ENCODE assay signal across 12 cellular contexts in genomic region chr5:1827410-1828397, GRCh38. TPM values are rescaled to one million over a fixed set of nuclear protein-coding genes. Genes with fewer than 3 reads are reported as not detected.
A peak's percentile ranks its signal among the peaks of the same experiment; 100 is the strongest.
DNase-seq lines count a peak whose midpoint lies in the region; ATAC-seq lines count a peak whose summit lies in the region.
"Had no signal": no experiment of that assay in that cellular context is flagged by ENCODE, and none has a peak within 500 bp of the region (broad histone marks: within the 10 kb centered on the region; RNA-seq: fewer than 3 reads in every experiment).

No MANE protein-coding gene starts in this region.

- ATAC-seq in GM18517 (IDR thresholded peaks at IDR 0.05; ENCODE audit: unreplicated experiment) = peak; percentile 82
- ATAC-seq in HG03175 (IDR thresholded peaks at IDR 0.05; ENCODE audit: unreplicated experiment) = peak; percentile 70
- ATAC-seq in activated naive CD8-positive, alpha-beta T cell treated with anti-CD3 and anti-CD28 coated beads, Interleukin-2, amount 50 U/mL, for 24 hours = peak; percentile 17
- ATAC-seq in naive thymus-derived CD4-positive, alpha-beta T cell = peak; percentile 80

- H3K36me3 Mint-ChIP-seq in activated naive CD8-positive, alpha-beta T cell treated with anti-CD3 and anti-CD28 coated beads, Interleukin-2, amount 50 U/mL, for 24 hours (ENCODE audit: low read depth) = no peaks in the 10 kb centered on the region
- H3K36me3 Mint-ChIP-seq in naive thymus-derived CD4-positive, alpha-beta T cell = peaks cover 0 to 16% (median 0%) of the 10 kb centered on the region in 5 donors

- H3K4me1 ChIP-seq in naive thymus-derived CD4-positive, alpha-beta T cell (ENCODE audit: control insufficient read depth in 2 of 2, insufficient read depth in 2 of 2, low read length in 2 of 2) = no peaks in the 10 kb centered on the region
- H3K4me1 ChIP-seq in HAP-1 = no peaks in the 10 kb centered on the region
- H3K4me1 ChIP-seq: vagina had no signal

- H3K9me3 ChIP-seq in naive thymus-derived CD4-positive, alpha-beta T cell (ENCODE audit: control insufficient read depth in 2 of 3, low read length in 3 of 3) = no peaks in the 10 kb centered on the region
- no peaks in the 10 kb centered on the region for H3K9me3 ChIP-seq in HAP-1
- H3K9me3 ChIP-seq: vagina had no signal

- CTCF ChIA-PET in naive thymus-derived CD4-positive, alpha-beta T cell (lab: Charles Lee) = no interaction called here

- no peaks in the 10 kb centered on the region for H3K27me3 ChIP-seq in naive thymus-derived CD4-positive, alpha-beta T cell (ENCODE audit: control insufficient read depth in 2 of 2, insufficient read depth in 2 of 2, low read length in 2 of 2)
- no peaks in the 10 kb centered on the region for H3K27me3 ChIP-seq in HAP-1 (ENCODE audit: low read depth)
- H3K27me3 ChIP-seq: vagina had no signal

- no peak overlapping the region for H3K4me3 ChIP-seq in naive thymus-derived CD4-positive, alpha-beta T cell (ENCODE audit: low read length)
- no peak overlapping the region for H3K4me3 ChIP-seq in HAP-1
- H3K4me3 ChIP-seq: vagina had no signal

- in situ Hi-C loops in HAP-1 (cut with MboI; ENCODE audit: low sequenced_read_pairs) = no loop called here

- no peak overlapping the region for H3K27ac Mint-ChIP-seq in activated naive CD8-positive, alpha-beta T cell treated with anti-CD3 and anti-CD28 coated beads, Interleukin-2, amount 50 U/mL, for 24 hours
- no peak overlapping the region for H3K27ac Mint-ChIP-seq in naive thymus-derived CD4-positive, alpha-beta T cell

- intact Hi-C loops in naive thymus-derived CD4-positive, alpha-beta T cell (cut with micrococcal nuclease) = no loop called here

- no peak overlapping the region for H3K4me3 Mint-ChIP-seq in activated naive CD8-positive, alpha-beta T cell treated with anti-CD3 and anti-CD28 coated beads, Interleukin-2, amount 50 U/mL, for 24 hours
- H3K4me3 Mint-ChIP-seq in naive thymus-derived CD4-positive, alpha-beta T cell = peak overlapping the region in 4 of 10 donors; percentile 15 to 71 (median 43)

- no peaks in the 10 kb centered on the region for H3K27me3 Mint-ChIP-seq in activated naive CD8-positive, alpha-beta T cell treated with anti-CD3 and anti-CD28 coated beads, Interleukin-2, amount 50 U/mL, for 24 hours
- peaks cover 0 to 3% (median 0%) of the 10 kb centered on the region in 5 donors for H3K27me3 Mint-ChIP-seq in naive thymus-derived CD4-positive, alpha-beta T cell

- DNase-seq in activated naive CD8-positive, alpha-beta T cell treated with anti-CD3 and anti-CD28 coated beads, Interleukin-2, amount 50 U/mL, for 24 hours = no peak
- DNase-seq in naive thymus-derived CD4-positive, alpha-beta T cell = peak in 7 of 9 donors; percentile 3 to 47 (median 19)
- DNase-seq in NCI-H2171 treated with DMSO at 0.1 percent for 48 hours (lab: John Stamatoyannopoulos, UW) (no peak), HAP-1 (ENCODE audit: low spot score in 2 of 2) (no peak), NCI-H2107 treated with DMSO at 0.1 percent for 48 hours (lab: John Stamatoyannopoulos, UW; ENCODE audit: unreplicated experiment) (no peak), GDM1 (lab: John Stamatoyannopoulos, UW) (no peak)
- DNase-seq: cerebellar nuclear complex, glutamatergic neuron had no signal

- no peak overlapping the region for H3K27ac ChIP-seq in naive thymus-derived CD4-positive, alpha-beta T cell (ENCODE audit: low read depth, low read length)
- H3K27ac ChIP-seq: vagina had no signal

- POLR2A ChIA-PET in naive thymus-derived CD4-positive, alpha-beta T cell (lab: Charles Lee) = interaction anchor here (1.3 kb wide), 1 partner anchor 27 kb away, joined by 4 read pairs; the partner anchor contains the start of gene MRPL36

- H3K36me3 ChIP-seq in naive thymus-derived CD4-positive, alpha-beta T cell (ENCODE audit: control insufficient read depth in 2 of 3, insufficient read depth in 3 of 3, low read length in 3 of 3) = peaks cover 0 to 8% (median 0%) of the 10 kb centered on the region in 3 experiments
- H3K36me3 ChIP-seq in HAP-1 (replicated peaks) = peaks cover 5% of the 10 kb centered on the region; the same call in 1 of the 2 replicates
- H3K36me3 ChIP-seq: vagina had no signal

- H3K9me3 Mint-ChIP-seq in activated naive CD8-positive, alpha-beta T cell treated with anti-CD3 and anti-CD28 coated beads, Interleukin-2, amount 50 U/mL, for 24 hours = no peaks in the 10 kb centered on the region
- no peaks in the 10 kb centered on the region for H3K9me3 Mint-ChIP-seq in naive thymus-derived CD4-positive, alpha-beta T cell

- no peaks in the 10 kb centered on the region for H3K4me1 Mint-ChIP-seq in activated naive CD8-positive, alpha-beta T cell treated with anti-CD3 and anti-CD28 coated beads, Interleukin-2, amount 50 U/mL, for 24 hours
- peaks cover 0 to 4% (median 0%) of the 10 kb centered on the region in 7 donors for H3K4me1 Mint-ChIP-seq in naive thymus-derived CD4-positive, alpha-beta T cell

RNA-seq across cellular contexts. Expression of gene NDUFS6, which starts 26.5 kb away (rescaled TPM):
- 10 to 100 TPM; 14.2 to 28.8 (median 15.4) TPM for total RNA-seq in naive thymus-derived CD4-positive, alpha-beta T cell
- 10 to 100 TPM; 55.3 to 61.7 TPM for polyA plus RNA-seq in naive thymus-derived CD4-positive, alpha-beta T cell

RNA-seq across cellular contexts. Expression of gene MRPL36, which starts 28.1 kb away (rescaled TPM):
- 10 to 100 TPM; 14.1 to 52.6 (median 26.8) TPM for total RNA-seq in naive thymus-derived CD4-positive, alpha-beta T cell
- 10 to 100 TPM; 69.4 to 77.5 TPM for polyA plus RNA-seq in naive thymus-derived CD4-positive, alpha-beta T cell

RNA-seq across cellular contexts. Expression of gene IRX4, which starts 55.0 kb away (rescaled TPM):
- total RNA-seq in naive thymus-derived CD4-positive, alpha-beta T cell = not detected
- polyA plus RNA-seq in naive thymus-derived CD4-positive, alpha-beta T cell = not detected
- polyA plus RNA-seq: neural cell had no signal

Comparison
In these comparisons a context has a peak if more than half of its experiments do, and no peak if none do; other contexts are left out.
1. ATAC-seq: peak in every context shown above with its lines; median percentile 82 in GM18517; 80 in naive thymus-derived CD4-positive, alpha-beta T cell; 70 in HG03175; 17 in activated naive CD8-positive, alpha-beta T cell treated with anti-CD3 and anti-CD28 coated beads, Interleukin-2, amount 50 U/mL, for 24 hours.
2. DNase-seq: peak in naive thymus-derived CD4-positive, alpha-beta T cell (7 of 9); none in activated naive CD8-positive, alpha-beta T cell treated with anti-CD3 and anti-CD28 coated beads, Interleukin-2, amount 50 U/mL, for 24 hours (single experiment), NCI-H2171 treated with DMSO at 0.1 percent for 48 hours (single experiment), HAP-1 (0 of 2), NCI-H2107 treated with DMSO at 0.1 percent for 48 hours (single experiment) and GDM1 (single experiment).